Comparison of ENCODE assay signal across 8 cellular contexts in genomic region chr19:53131732-53132131, GRCh38. TPM values are rescaled to one million over a fixed set of nuclear protein-coding genes. Genes with fewer than 3 reads are reported as not detected.
DNase-seq lines count a peak whose midpoint lies in the region; ATAC-seq and TF ChIP-seq lines count a peak whose summit lies in the region.

No MANE protein-coding gene starts in this region.

- intact Hi-C loops in tibial artery (cut with DNase I; ENCODE audit: low total_unique reads), result no loop called here

- H3K4me1 ChIP-seq in tibial artery, result peaks cover 0 to 14% (median 12%) of the 10 kb centered on the region in 4 donors

- peaks cover 8% of the 10 kb centered on the region for H3K4me1 Mint-ChIP-seq in activated T-cell treated with anti-CD3 and anti-CD28 coated beads, Interleukin-2, amount 50 U/mL, for 4 hours (ENCODE audit: low read depth)

- TF ChIP-seq CTCF in tibial artery (IDR thresholded peaks at IDR 0.05), result no peak

- peaks cover 7% of the 10 kb centered on the region for H3K36me3 Mint-ChIP-seq in activated T-cell treated with anti-CD3 and anti-CD28 coated beads, Interleukin-2, amount 50 U/mL, for 4 hours (ENCODE audit: insufficient read depth)

- no peak for ATAC-seq in activated T-cell treated with anti-CD3 and anti-CD28 coated beads, Interleukin-2, amount 50 U/mL, for 4 hours
- no peak for ATAC-seq in HG02642 (IDR thresholded peaks at IDR 0.05; ENCODE audit: poor library complexity, unreplicated experiment)

- H3K27me3 Mint-ChIP-seq in activated T-cell treated with anti-CD3 and anti-CD28 coated beads, Interleukin-2, amount 50 U/mL, for 4 hours (ENCODE audit: low read depth), result peaks cover 14% of the 10 kb centered on the region

- peak overlapping the region; percentile 61 to 66 for H3K4me3 ChIP-seq in tibial artery

- no peak for DNase-seq in activated T-cell treated with anti-CD3 and anti-CD28 coated beads, Interleukin-2, amount 50 U/mL, for 4 hours
- DNase-seq in activated T-cell treated with anti-CD3 and anti-CD28 coated beads, Interleukin-2, amount 50 U/mL, for 1 hour, result no peak
- DNase-seq in cerebellum (ENCODE audit: low spot score), result peak; percentile 19
- DNase-seq in midbrain (lab: John Stamatoyannopoulos, UW), result peak; percentile 19
- no peak for DNase-seq in tibial artery
- DNase-seq in SW 1271 (lab: John Stamatoyannopoulos, UW), result no peak
- DNase-seq in NCI-H1048 (lab: John Stamatoyannopoulos, UW), result no peak

- H3K4me3 Mint-ChIP-seq in activated T-cell treated with anti-CD3 and anti-CD28 coated beads, Interleukin-2, amount 50 U/mL, for 4 hours, result peak overlapping the region; percentile 58

- H3K9me3 Mint-ChIP-seq in activated T-cell treated with anti-CD3 and anti-CD28 coated beads, Interleukin-2, amount 50 U/mL, for 4 hours, result peaks cover 44% of the 10 kb centered on the region

- peaks cover 0 to 8% (median under 1%) of the 10 kb centered on the region in 3 donors for H3K9me3 ChIP-seq in tibial artery

- H3K27ac ChIP-seq in tibial artery, result peak overlapping the region in 1 of 2 donors; percentile 76

- no peaks in the 10 kb centered on the region for H3K36me3 ChIP-seq in tibial artery

- H3K27me3 ChIP-seq in tibial artery, result no peaks in the 10 kb centered on the region

RNA-seq across cellular contexts. Expression of gene ZNF415, which starts 1.0 kb away (rescaled TPM):
- total RNA-seq in activated T-cell treated with anti-CD3 and anti-CD28 coated beads, Interleukin-2, amount 50 U/mL, for 4 hours, result under 1 TPM; 0.33 to 0.46 (median 0.45) TPM
- 13.0 TPM for total RNA-seq in cerebellum

RNA-seq across cellular contexts. Expression of gene ZNF347, which starts 27.1 kb away (rescaled TPM):
- total RNA-seq in activated T-cell treated with anti-CD3 and anti-CD28 coated beads, Interleukin-2, amount 50 U/mL, for 4 hours, result 1 to 10 TPM; 3.0 to 5.1 (median 3.1) TPM
- total RNA-seq in cerebellum, result 22.7 TPM

RNA-seq across cellular contexts. Expression of gene ZNF160, which starts 28.5 kb away (rescaled TPM):
- total RNA-seq in activated T-cell treated with anti-CD3 and anti-CD28 coated beads, Interleukin-2, amount 50 U/mL, for 4 hours, result 10 to 100 TPM in 2 of 3 donors, 1 to 10 TPM in 1; 9.0 to 14.8 (median 12.4) TPM
- 41.1 TPM for total RNA-seq in cerebellum

Comparison
In these comparisons a context has a peak if more than half of its experiments do, and no peak if none do; other contexts are left out.
1. DNase-seq: peak in cerebellum (single experiment) and midbrain (single experiment); none in activated T-cell treated with anti-CD3 and anti-CD28 coated beads, Interleukin-2, amount 50 U/mL, for 4 hours (single experiment), activated T-cell treated with anti-CD3 and anti-CD28 coated beads, Interleukin-2, amount 50 U/mL, for 1 hour (single experiment), tibial artery (0 of 2), SW 1271 (0 of 2) and NCI-H1048 (single experiment).